In genomic region chr12:93015970-93016751, GRCh38 we compare ENCODE assay signal across 1 cellular context.
TF ChIP-seq lines count a peak whose summit lies in the region.

No MANE protein-coding gene starts in this region.

TF ChIP-seq in endothelial cell of umbilical vein, 7 proteins besides CTCF, POLR2A, EP300 and RAD21 (continued from another document):
- no peak for TF ChIP-seq JUN (IDR thresholded peaks at IDR 0.05; ENCODE audit: borderline replicate concordance, insufficient read depth, insufficient read length, low read depth)
